In the genomic region with DNA sequence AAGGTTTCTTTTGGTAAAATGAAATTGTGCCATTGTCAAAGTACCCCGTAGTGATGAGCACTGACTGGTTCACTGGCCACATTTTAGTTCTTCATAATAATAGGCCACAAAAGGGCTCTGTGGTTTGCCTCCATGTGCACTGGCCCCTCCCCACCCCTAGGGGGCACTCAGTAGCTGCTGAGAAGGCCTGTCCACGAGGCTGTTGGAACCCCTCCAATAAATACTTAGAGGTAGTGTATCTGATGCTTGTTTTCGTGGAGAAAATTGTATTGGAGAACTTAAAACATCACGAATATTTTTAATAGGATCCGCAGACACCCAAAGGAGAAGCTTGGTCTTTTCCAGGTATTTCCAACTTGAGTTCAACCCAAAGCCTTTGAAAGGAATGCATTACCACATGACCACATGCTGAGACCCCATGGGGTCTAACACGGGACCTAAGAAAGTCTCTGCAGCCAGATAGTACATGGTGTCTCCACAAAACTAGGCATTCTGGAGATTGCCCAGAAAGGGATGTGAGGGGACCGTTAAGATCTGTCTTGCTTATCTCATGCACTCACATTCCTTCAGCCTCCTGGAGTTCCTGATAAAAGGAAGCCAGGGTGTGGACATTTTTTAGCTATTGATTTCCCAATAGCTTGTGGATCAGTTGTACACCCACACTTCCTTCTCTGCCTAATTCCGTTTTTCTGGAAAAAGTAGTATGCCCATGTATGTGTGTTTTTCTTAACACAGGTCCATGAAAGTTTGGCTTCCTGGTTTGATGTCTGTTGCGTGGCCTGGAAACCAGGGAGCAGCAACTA, we compare ENCODE assay signal across 9 cellular contexts. TPM values are rescaled to one million over a fixed set of nuclear protein-coding genes. Genes with fewer than 3 reads are reported as not detected.
DNase-seq lines count a peak whose midpoint lies in the region; ATAC-seq, FAIRE-seq and TF ChIP-seq lines count a peak whose summit lies in the region.
"Had no signal": no experiment of that assay in that cellular context is flagged by ENCODE, and none has a peak within 500 bp of the region (broad histone marks: within the 10 kb centered on the region; RNA-seq: fewer than 3 reads in every experiment).

No MANE protein-coding gene starts in this region.

- no peak overlapping the region for H3K27ac Mint-ChIP-seq in astrocyte (ENCODE audit: unreplicated experiment)
- H3K27ac Mint-ChIP-seq: immature natural killer cell had no signal

- H3K9me3 Mint-ChIP-seq in astrocyte (ENCODE audit: unreplicated experiment): peaks cover 2% of the 10 kb centered on the region
- H3K9me3 Mint-ChIP-seq: immature natural killer cell had no signal

- H3K27me3 Mint-ChIP-seq in astrocyte (ENCODE audit: low read depth, unreplicated experiment): no peaks in the 10 kb centered on the region

- dilution Hi-C loops in keratinocyte (cut with MboI; ENCODE audit: extremely low pct_ligation_motif_present, low sequenced_read_pairs): no loop called here

- no peaks in the 10 kb centered on the region for H3K79me2 ChIP-seq in astrocyte (ENCODE audit: insufficient read depth, low read length)
- no peaks in the 10 kb centered on the region for H3K79me2 ChIP-seq in keratinocyte (ENCODE audit: control insufficient read depth, insufficient read depth, low read length)

- peak; percentile 65 for TF ChIP-seq CTCF in A549 (IDR thresholded peaks at IDR 0.05)
- peak; percentile 79 for TF ChIP-seq CTCF in astrocyte (IDR thresholded peaks at IDR 0.05; ENCODE audit: insufficient read depth, low read depth, low read length)
- TF ChIP-seq CTCF in keratinocyte (optimal IDR thresholded peaks at IDR 0.05 in 1 of 3, IDR thresholded peaks at IDR 0.05 in 1 of 3, conservative IDR thresholded peaks at IDR 0.05 in 1 of 3; ENCODE audit: extremely low read depth in 1 of 3, insufficient read depth in 2 of 3, low read length in 3 of 3): peak; percentile 81 to 93 (median 87)
- peak; percentile 63 to 90 (median 79) for TF ChIP-seq CTCF in testis (IDR thresholded peaks at IDR 0.05)

- H3K36me3 Mint-ChIP-seq in astrocyte (ENCODE audit: low read depth, unreplicated experiment): peaks cover 10% of the 10 kb centered on the region

- H4K20me1 ChIP-seq in astrocyte (ENCODE audit: insufficient read depth, low read length) (no peaks in the 10 kb centered on the region), keratinocyte (ENCODE audit: control insufficient read depth, extremely low read depth, insufficient read depth, low read length) (no peaks in the 10 kb centered on the region)

- H3K4me2 ChIP-seq in A549 (no peak overlapping the region), astrocyte (ENCODE audit: low read length) (no peak overlapping the region), keratinocyte (ENCODE audit: control insufficient read depth, extremely low read depth, insufficient read depth, low read depth, low read length) (no peak overlapping the region)

- TF ChIP-seq RAD21 in A549 (conservative IDR thresholded peaks at IDR 0.05 in 1 of 2, IDR thresholded peaks at IDR 0.05 in 1 of 2): peak; percentile 79 to 80

- POLR2A ChIA-PET in A549 (lab: Yijun Ruan, JAX): no interaction called here

- no peak for TF ChIP-seq POLR2A in A549 (IDR thresholded peaks at IDR 0.05; ENCODE audit: low read length)
- no peak for TF ChIP-seq POLR2A in testis (IDR thresholded peaks at IDR 0.05)

- H3K4me1 ChIP-seq in A549 (no peaks in the 10 kb centered on the region), astrocyte (ENCODE audit: insufficient read depth, low read length) (no peaks in the 10 kb centered on the region), keratinocyte (ENCODE audit: control insufficient read depth, extremely low read depth, insufficient read depth, low read length) (no peaks in the 10 kb centered on the region), testis (no peaks in the 10 kb centered on the region)

- no peak overlapping the region for H3K9ac ChIP-seq in astrocyte (ENCODE audit: low read length)
- no peak overlapping the region for H3K9ac ChIP-seq in keratinocyte (ENCODE audit: control insufficient read depth, extremely low read depth, insufficient read depth, low read length)

- H3K4me1 Mint-ChIP-seq in astrocyte (ENCODE audit: low read depth, unreplicated experiment): no peaks in the 10 kb centered on the region
- H3K4me1 Mint-ChIP-seq: immature natural killer cell had no signal

- H3K4me3 ChIP-seq in A549 (no peak overlapping the region), astrocyte (ENCODE audit: insufficient read depth, low read depth, low read length) (no peak overlapping the region), keratinocyte (ENCODE audit: control insufficient read depth in 2 of 3, extremely low read depth in 1 of 3, insufficient read depth in 2 of 3, low read depth in 1 of 3, low read length in 3 of 3) (no peak overlapping the region), testis (no peak overlapping the region)

- no peak for FAIRE-seq in A549 (lab: Jason Lieb, UNC)
- no peak for FAIRE-seq in astrocyte (lab: Jason Lieb, UNC)
- FAIRE-seq in keratinocyte (lab: Jason Lieb, UNC): peak; percentile 61

- H3K27ac ChIP-seq in A549 (no peak overlapping the region), astrocyte (ENCODE audit: low read depth, low read length) (no peak overlapping the region), keratinocyte (ENCODE audit: control insufficient read depth, insufficient read depth, low read length) (no peak overlapping the region), testis (no peak overlapping the region)

- H3K36me3 ChIP-seq in astrocyte (ENCODE audit: insufficient read depth, low read length): no peaks in the 10 kb centered on the region
- H3K36me3 ChIP-seq in keratinocyte (ENCODE audit: control insufficient read depth in 2 of 2, extremely low read depth in 1 of 2, insufficient read depth in 2 of 2, low read length in 2 of 2): peaks cover 2 to 7% of the 10 kb centered on the region in 2 experiments
- no peaks in the 10 kb centered on the region for H3K36me3 ChIP-seq in testis (ENCODE audit: low read depth, missing control alignments)

- peak; percentile 13 to 64 for DNase-seq in A549 (ENCODE audit: low read depth in 1 of 2, low spot score in 1 of 2)
- DNase-seq in EL: peak; percentile 66
- DNase-seq in NCI-H524 treated with DMSO at 0.1 percent for 48 hours (lab: John Stamatoyannopoulos, UW): peak; percentile 16
- DNase-seq in astrocyte (ENCODE audit: low read depth): peak; percentile 22
- DNase-seq in keratinocyte (ENCODE audit: low read depth, low spot score): no peak
- peak; percentile 84 for DNase-seq in testis
- DNase-seq in NCI-H526 treated with DMSO at 0.1 percent for 48 hours (lab: John Stamatoyannopoulos, UW): no peak

- CTCF ChIA-PET in A549 (lab: Yijun Ruan, JAX): interaction anchor here (1.0 to 2.7 kb wide), 9 partner anchors 11 to 424 kb away, joined by 3 to 19 read pairs (median 4); no protein-coding TSS in a partner anchor

- H3K9me3 ChIP-seq in A549 (no peaks in the 10 kb centered on the region), astrocyte (ENCODE audit: insufficient read depth, low read depth, low read length) (no peaks in the 10 kb centered on the region), keratinocyte (ENCODE audit: control insufficient read depth, low read depth, low read length) (no peaks in the 10 kb centered on the region), testis (no peaks in the 10 kb centered on the region)

- TF ChIP-seq EP300 in A549 (IDR thresholded peaks at IDR 0.05): no peak

- WGBS in A549 (ENCODE audit: missing lambda C conversion rate): 56% methylated on average over 9 of the region's 9 CpGs
- 40 to 46% methylated on average over 8 to 9 of the region's 9 CpGs for WGBS in testis, 2 donors

- peak; percentile 77 to 88; a peak in 5 of 6 replicates for ATAC-seq in A549
- ATAC-seq in HG02938 (IDR thresholded peaks at IDR 0.05; ENCODE audit: unreplicated experiment): peak; percentile 63

- intact Hi-C loops in testis (cut with DNase I; ENCODE audit: low total_unique reads): loop anchor here (10.0 kb wide), 1 partner anchor 151 kb away; no protein-coding TSS in a partner anchor

- H3K27me3 ChIP-seq in astrocyte (ENCODE audit: insufficient read depth, low read length) (no peaks in the 10 kb centered on the region), keratinocyte (ENCODE audit: control insufficient read depth, extremely low read depth, insufficient read depth, low read length) (no peaks in the 10 kb centered on the region), testis (no peaks in the 10 kb centered on the region)

- H3K9me1 ChIP-seq in keratinocyte (ENCODE audit: control insufficient read depth, extremely low read depth, insufficient read depth, low read length): no peaks in the 10 kb centered on the region

- no peak overlapping the region for H2AFZ ChIP-seq in astrocyte (ENCODE audit: low read depth, low read length)
- H2AFZ ChIP-seq in keratinocyte (ENCODE audit: control insufficient read depth, low read length): no peak overlapping the region

- no peak overlapping the region for H3K4me3 Mint-ChIP-seq in astrocyte (ENCODE audit: unreplicated experiment)
- H3K4me3 Mint-ChIP-seq: immature natural killer cell had no signal

TF ChIP-seq in A549, 52 proteins besides CTCF, POLR2A, EP300 and RAD21 (continues in another document):
- TF ChIP-seq, protein P1, sequence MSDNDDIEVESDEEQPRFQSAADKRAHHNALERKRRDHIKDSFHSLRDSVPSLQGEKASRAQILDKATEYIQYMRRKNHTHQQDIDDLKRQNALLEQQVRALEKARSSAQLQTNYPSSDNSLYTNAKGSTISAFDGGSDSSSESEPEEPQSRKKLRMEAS (IDR thresholded peaks at IDR 0.05): peak; percentile 66
- TF ChIP-seq NR3C1 (IDR thresholded peaks at IDR 0.05): no peak
- no peak for TF ChIP-seq SREBF2 (IDR thresholded peaks at IDR 0.05)
- TF ChIP-seq GATA3 (IDR thresholded peaks at IDR 0.05; ENCODE audit: borderline replicate concordance): no peak
- TF ChIP-seq SMC3 (IDR thresholded peaks at IDR 0.05): peak; percentile 67
- peak; percentile 74; the same call in 1 of the 2 replicates for TF ChIP-seq MYC (IDR thresholded peaks at IDR 0.05; ENCODE audit: borderline replicate concordance, low read length)

RNA-seq across cellular contexts. Expression of a gene that starts 28.5 kb away (rescaled TPM):
- polyA plus RNA-seq in A549 (2011; rRNA removed) (9.7 and 11.7 TPM in 2 replicates), A549 (2017; fragmentation: RNase III; extraction: RNeasy Plus Mini Kit Qiagen cat#74134 plus additional on column Dnase treatment) (1.9 to 2.8 TPM (median 2.5 TPM) in 3 replicates), keratinocyte (not detected in 3 replicates), testis (ENCODE audit: insufficient read depth, low read depth, low replicate concordance) (28.9 TPM)
- polyA plus RNA-seq in A549 (2012; cell fraction: cytosol; rRNA removed): 0.29 and 0.36 TPM in 2 replicates
- polyA plus RNA-seq in A549 (2012; cell fraction: nucleus; rRNA removed): 0.28 and 0.54 TPM in 2 replicates
- polyA minus RNA-seq in A549 (2011; rRNA and poly(A)+ RNA removed): 11.2 and 14.7 TPM in 2 replicates
- total RNA-seq in astrocyte (not detected in 2 replicates), testis (10 to 100 TPM; 93.8 to 99.8 TPM)
- not detected for polyA plus RNA-seq in keratinocyte (2011; ENCODE audit: low read depth)
- polyA plus RNA-seq in keratinocyte (2011; cell fraction: cytosol; rRNA removed): not detected in 2 replicates
- polyA plus RNA-seq in keratinocyte (2011; cell fraction: nucleus; rRNA removed): not detected in 2 replicates
- 0.05 TPM in 1 of 2 replicates, not detected in the other for polyA plus RNA-seq in keratinocyte (2012; ENCODE audit: low replicate concordance)
- polyA minus RNA-seq in keratinocyte: not detected in 3 replicates
- not detected for polyA minus RNA-seq in keratinocyte (2011; cell fraction: cytosol; rRNA and poly(A)+ RNA removed)
- 2.2 TPM in 1 of 2 replicates, not detected in the other for polyA minus RNA-seq in keratinocyte (2011; cell fraction: nucleus; rRNA and poly(A)+ RNA removed)
- polyA plus RNA-seq: immature natural killer cell had no signal

Comparison
In these comparisons a context has a peak if more than half of its experiments do, and no peak if none do; other contexts are left out.
1. DNase-seq: peak in A549 (2 of 2), EL (single experiment), NCI-H524 treated with DMSO at 0.1 percent for 48 hours (single experiment), astrocyte (single experiment) and testis (single experiment); none in keratinocyte (single experiment) and NCI-H526 treated with DMSO at 0.1 percent for 48 hours (single experiment).
2. Peak in every context shown above with its lines, with median percentiles within 50 percentile points of each other: CTCF ChIP-seq.